5 cellular contexts compared by ENCODE assay signal in the genomic region with DNA sequence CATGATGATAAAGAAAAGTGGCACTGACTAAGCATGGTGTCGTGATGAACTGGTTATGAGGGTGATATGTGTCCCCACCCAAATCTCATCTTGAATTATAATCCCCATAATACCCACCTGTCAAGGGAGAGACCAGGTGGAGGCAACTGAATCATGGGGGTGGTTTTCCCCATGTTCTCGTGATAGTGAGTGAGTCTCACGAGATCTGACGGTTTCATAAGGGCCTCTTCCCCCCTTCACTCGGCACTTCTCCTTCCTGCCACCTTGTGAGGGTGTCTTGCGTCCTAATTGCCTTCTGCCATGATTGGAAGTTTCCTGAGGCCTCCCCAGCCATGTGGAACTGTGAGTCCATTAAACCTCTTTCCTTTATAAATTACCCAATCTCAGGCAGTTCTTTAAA. TPM values are rescaled to one million over a fixed set of nuclear protein-coding genes. Genes with fewer than 3 reads are reported as not detected.
"Had no signal": no experiment of that assay in that cellular context is flagged by ENCODE, and none has a peak within 500 bp of the region (broad histone marks: within the 10 kb centered on the region; RNA-seq: fewer than 3 reads in every experiment).

No MANE protein-coding gene starts in this region.

RNA-seq across cellular contexts. Expression of gene CXorf66, which starts 44.2 kb away (rescaled TPM):
- total RNA-seq: GM23248, H4, H7, HepG2, HT1080 had no signal
